8 cellular contexts compared by ENCODE assay signal in genomic region chr13:113393572-113394503, GRCh38. TPM values are rescaled to one million over a fixed set of nuclear protein-coding genes. Genes with fewer than 3 reads are reported as not detected.
DNase-seq lines count a peak whose midpoint lies in the region; ATAC-seq and TF ChIP-seq lines count a peak whose summit lies in the region.

No MANE protein-coding gene starts in this region.

- H4K20me1 ChIP-seq in BLaER1 treated with 17β-estradiol and CSF1 and Interleukin-3, amounts not matched to agents 10 nM and 100 nM = 0 out of 22 replicates have a peak, but pooled peaks cover 0 to under 1% (median 0%) of the 10 kb centered on the region in 11 experiments

- H3K4me3 ChIP-seq in BLaER1 treated with 17β-estradiol and CSF1 and Interleukin-3, amounts not matched to agents 10 nM and 100 nM = peak overlapping the region; percentile 59 to 77 (median 72)
- peak overlapping the region; percentile 50 for H3K4me3 ChIP-seq in ectodermal cell (ENCODE audit: insufficient read depth, low read depth, low read length)

- H3K4me2 ChIP-seq in BLaER1 treated with 17β-estradiol and CSF1 and Interleukin-3, amounts not matched to agents 10 nM and 100 nM = peak overlapping the region; percentile 90 to 97 (median 95)

- H3K9me3 Mint-ChIP-seq in activated CD4-positive, alpha-beta memory T cell treated with anti-CD3 and anti-CD28 coated beads for 36 hours = peaks cover 3% of the 10 kb centered on the region

- peaks cover 0 to under 1% (median 0%) of the 10 kb centered on the region in 11 experiments; a peak in 1 of 22 replicates for H3K27me3 ChIP-seq in BLaER1 treated with 17β-estradiol and CSF1 and Interleukin-3, amounts not matched to agents 10 nM and 100 nM
- H3K27me3 ChIP-seq in ectodermal cell (ENCODE audit: control insufficient read depth, insufficient read depth, low read length, poor library complexity, severe bottlenecking) = no peaks in the 10 kb centered on the region

- peak; percentile 67 for DNase-seq in NCI-H526 treated with DMSO at 0.1 percent for 48 hours (lab: John Stamatoyannopoulos, UW)
- DNase-seq in activated CD4-positive, alpha-beta memory T cell treated with anti-CD3 and anti-CD28 coated beads for 36 hours = peak; percentile 88
- DNase-seq in medulla oblongata (ENCODE audit: extremely low spot score) = peak; percentile 85
- peak; percentile 64 for DNase-seq in stimulated activated CD8-positive, alpha-beta memory T cell treated with anti-CD3 and anti-CD28 coated beads, Interleukin-12 subunit alpha, Interleukin-12 subunit beta, amount 100 ng/mL, for 1 hour (ENCODE audit: low read depth)

- peak; percentile 41 for TF ChIP-seq POLR2A in GM19099 (IDR thresholded peaks at IDR 0.05; ENCODE audit: extremely low read depth, insufficient read length, low read depth)

- POLR2A ChIA-PET in activated CD4-positive, alpha-beta memory T cell treated with anti-CD3 and anti-CD28 coated beads for 36 hours (lab: Charles Lee) = no interaction called here

- peak; percentile 95 for ATAC-seq in HG03342 (IDR thresholded peaks at IDR 0.05; ENCODE audit: unreplicated experiment)

- no peaks in the 10 kb centered on the region for H3K36me3 Mint-ChIP-seq in activated CD4-positive, alpha-beta memory T cell treated with anti-CD3 and anti-CD28 coated beads for 36 hours

- WGBS in ectodermal cell, 2 experiments = 14% methylated on average over 69 of the region's 69 CpGs

- peak overlapping the region; percentile 71 to 86 (median 80) for H3K9ac ChIP-seq in BLaER1 treated with 17β-estradiol and CSF1 and Interleukin-3, amounts not matched to agents 10 nM and 100 nM

- H3K27ac ChIP-seq in BLaER1 treated with 17β-estradiol and CSF1 and Interleukin-3, amounts not matched to agents 10 nM and 100 nM = peak overlapping the region in 10 of 11 experiments; percentile 42 to 82 (median 76); a peak in 19 of 22 replicates
- H3K27ac ChIP-seq in ectodermal cell (ENCODE audit: insufficient read depth, low read depth, low read length, poor library complexity, severe bottlenecking) = no peak overlapping the region

- intact Hi-C loops in activated CD4-positive, alpha-beta memory T cell treated with anti-CD3 and anti-CD28 coated beads for 36 hours (cut with micrococcal nuclease) = loop anchor here (1.0 to 2.0 kb wide), 2 partner anchors 119 to 452 kb away; no protein-coding TSS in a partner anchor

- peaks cover 0 to 12% (median 0%) of the 10 kb centered on the region in 11 experiments; a peak in 4 of 22 replicates for H3K36me3 ChIP-seq in BLaER1 treated with 17β-estradiol and CSF1 and Interleukin-3, amounts not matched to agents 10 nM and 100 nM
- no peaks in the 10 kb centered on the region for H3K36me3 ChIP-seq in ectodermal cell (ENCODE audit: control insufficient read depth, insufficient read depth, low read length)

- peaks cover 11 to 29% (median 21%) of the 10 kb centered on the region in 11 experiments for H3K9me3 ChIP-seq in BLaER1 treated with 17β-estradiol and CSF1 and Interleukin-3, amounts not matched to agents 10 nM and 100 nM (replicated peaks in 1 of 11)
- H3K9me3 ChIP-seq in ectodermal cell (ENCODE audit: control insufficient read depth, low read length) = no peaks in the 10 kb centered on the region

- H3K27me3 Mint-ChIP-seq in activated CD4-positive, alpha-beta memory T cell treated with anti-CD3 and anti-CD28 coated beads for 36 hours = no peaks in the 10 kb centered on the region

- peaks cover 4% of the 10 kb centered on the region for H3K4me1 Mint-ChIP-seq in activated CD4-positive, alpha-beta memory T cell treated with anti-CD3 and anti-CD28 coated beads for 36 hours (ENCODE audit: low read depth)

- peaks cover 8 to 33% (median 26%) of the 10 kb centered on the region in 10 experiments for H3K4me1 ChIP-seq in BLaER1 treated with 17β-estradiol and CSF1 and Interleukin-3, amounts not matched to agents 10 nM and 100 nM
- peaks cover under 1% of the 10 kb centered on the region for H3K4me1 ChIP-seq in ectodermal cell (ENCODE audit: control insufficient read depth, insufficient read depth, low read length)

- no peak overlapping the region for H3K27ac Mint-ChIP-seq in activated CD4-positive, alpha-beta memory T cell treated with anti-CD3 and anti-CD28 coated beads for 36 hours

- CTCF ChIA-PET in activated CD4-positive, alpha-beta memory T cell treated with anti-CD3 and anti-CD28 coated beads for 36 hours (lab: Charles Lee) = interaction anchor here (0.6 to 1.6 kb wide), 20 partner anchors 14 to 456 kb away, joined by 3 to 16 read pairs (median 3); no protein-coding TSS in a partner anchor

- H3K4me3 Mint-ChIP-seq in activated CD4-positive, alpha-beta memory T cell treated with anti-CD3 and anti-CD28 coated beads for 36 hours = peak overlapping the region; percentile 90

RNA-seq across cellular contexts. Expression of gene GRTP1, which starts 29.9 kb away (rescaled TPM):
- total RNA-seq in activated CD4-positive, alpha-beta memory T cell treated with anti-CD3 and anti-CD28 coated beads for 36 hours = under 1 TPM; 0.44 to 0.59 TPM
- polyA plus RNA-seq in ectodermal cell (2013, experiment 1 of 4) = 10.7 TPM
- 11.9 TPM for polyA plus RNA-seq in ectodermal cell (2013, experiment 2 of 4)
- polyA plus RNA-seq in ectodermal cell (2013, experiment 3 of 4) = 8.4 TPM
- polyA plus RNA-seq in ectodermal cell (2013, experiment 4 of 4) = 7.1 TPM

RNA-seq across cellular contexts. Expression of gene ADPRHL1, which starts 59.5 kb away (rescaled TPM):
- total RNA-seq in activated CD4-positive, alpha-beta memory T cell treated with anti-CD3 and anti-CD28 coated beads for 36 hours = under 1 TPM; 0.50 to 0.56 TPM
- 1.1 TPM for polyA plus RNA-seq in ectodermal cell (2013, experiment 1 of 4)
- 1.3 TPM for polyA plus RNA-seq in ectodermal cell (2013, experiment 2 of 4)
- polyA plus RNA-seq in ectodermal cell (2013, experiment 3 of 4) = 0.53 TPM
- polyA plus RNA-seq in ectodermal cell (2013, experiment 4 of 4) = 1.2 TPM
